ENCODE assay signal across 15 cellular contexts in the genomic region with DNA sequence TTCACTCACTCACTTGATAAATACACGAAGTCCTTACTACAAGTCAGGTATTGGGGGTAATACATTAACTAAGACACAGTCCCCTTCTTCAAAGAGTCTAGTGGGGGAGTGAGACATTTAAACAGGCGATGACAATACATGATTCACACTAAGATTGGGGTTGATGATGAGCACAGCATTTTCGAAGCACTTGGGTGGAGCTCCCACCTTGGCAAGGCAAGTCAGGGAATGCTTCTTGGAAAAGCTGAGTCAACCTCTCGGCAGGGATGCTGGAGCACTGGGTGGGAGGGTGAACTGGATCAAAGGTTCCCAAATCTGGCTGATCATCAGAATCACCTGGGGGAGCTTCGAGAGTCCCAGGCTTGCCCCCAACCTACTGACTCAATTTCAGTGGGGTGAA.
DNase-seq lines count a peak whose midpoint lies in the region; ATAC-seq and TF ChIP-seq lines count a peak whose summit lies in the region.
"Had no signal": no experiment of that assay in that cellular context is flagged by ENCODE, and none has a peak within 500 bp of the region (broad histone marks: within the 10 kb centered on the region; RNA-seq: fewer than 3 reads in every experiment).

No MANE protein-coding gene starts in this region.

- ATAC-seq in HG03442 (IDR thresholded peaks at IDR 0.05; ENCODE audit: unreplicated experiment), result no peak

- no peak overlapping the region for H3K4me3 ChIP-seq in fibroblast of pulmonary artery (replicated peaks; ENCODE audit: low read depth, low read length)
- H3K4me3 ChIP-seq: psoas muscle had no signal

- DNase-seq in HCEC 1CT, result peak; percentile 31
- peak; percentile 16 for DNase-seq in SW480 (ENCODE audit: low spot score)
- DNase-seq in fibroblast of pulmonary artery (ENCODE audit: low read depth), result peak; percentile 29
- peak; percentile 63 for DNase-seq in stromal cell of bone marrow (ENCODE audit: low read depth)
- DNase-seq in stimulated activated CD4-positive, alpha-beta T cell treated with anti-CD3 and anti-CD28 coated beads, Interleukin-4, amount 100 ng/mL, for 24 hours, result no peak
- DNase-seq in stimulated activated CD4-positive, alpha-beta T cell treated with anti-CD3 and anti-CD28 coated beads, Interleukin-4, amount 100 ng/mL, for 1 hour, result no peak
- DNase-seq: activated CD4-positive, CD25-positive, alpha-beta regulatory T cell; activated T-cell treated with anti-CD3 and anti-CD28 coated beads, Interleukin-2, amount 50 U/mL, for 1 hour; amniotic stem cell; effector memory CD4-positive, alpha-beta T cell; NCI-H1105 treated with DMSO at 0.1 percent for 48 hours; NCI-H526 treated with DMSO at 0.1 percent for 48 hours; SIG-M5 had no signal

- no peak for TF ChIP-seq CTCF in fibroblast of pulmonary artery (IDR thresholded peaks at IDR 0.05; ENCODE audit: low read length, missing control alignments)

Comparison
In these comparisons a context has a peak if more than half of its experiments do, and no peak if none do; other contexts are left out.
1. DNase-seq: peak in HCEC 1CT (single experiment), SW480 (single experiment), fibroblast of pulmonary artery (single experiment) and stromal cell of bone marrow (single experiment); none in stimulated activated CD4-positive, alpha-beta T cell treated with anti-CD3 and anti-CD28 coated beads, Interleukin-4, amount 100 ng/mL, for 24 hours (single experiment) and stimulated activated CD4-positive, alpha-beta T cell treated with anti-CD3 and anti-CD28 coated beads, Interleukin-4, amount 100 ng/mL, for 1 hour (single experiment).